ENCODE assay signal across 10 cellular contexts in genomic region chr9:71685394-71685793, GRCh38.
DNase-seq lines count a peak whose midpoint lies in the region; ATAC-seq and TF ChIP-seq lines count a peak whose summit lies in the region.
"Had no signal": no experiment of that assay in that cellular context is flagged by ENCODE, and none has a peak within 500 bp of the region (broad histone marks: within the 10 kb centered on the region; RNA-seq: fewer than 3 reads in every experiment).

No MANE protein-coding gene starts in this region.

- 46% methylated on average over 1 of the region's 1 CpG for WGBS in hepatocyte (ENCODE audit: low lambda C conversion rate, missing lambda C conversion rate)

- peak; percentile 9 to 20 for DNase-seq in activated CD8-positive, alpha-beta memory T cell treated with anti-CD3 and anti-CD28 coated beads for 4 hours (ENCODE audit: low read depth in 2 of 2)
- DNase-seq in activated CD8-positive, alpha-beta memory T cell treated with anti-CD3 and anti-CD28 coated beads, Interleukin-2, amount 50 U/mL, for 4 hours, result no peak
- DNase-seq in stimulated activated effector memory CD8-positive, alpha-beta T cell treated with anti-CD3 and anti-CD28 coated beads, Interleukin-12 subunit alpha, Interleukin-12 subunit beta, amount 100 ng/mL, for 72 hours (ENCODE audit: low spot score in 2 of 2), result no peak
- DNase-seq in hepatocyte (ENCODE audit: low spot score) (no peak), NCI-H1417 (lab: John Stamatoyannopoulos, UW) (no peak), type B pancreatic cell (ENCODE audit: extremely low spot score, unreplicated experiment) (no peak)
- DNase-seq: adrenal gland, C1 segment of cervical spinal cord had no signal

- H2AFZ ChIP-seq in KMS-11 (ENCODE audit: low read depth) (no peak overlapping the region), hepatocyte (no peak overlapping the region)

- H3K9me3 Mint-ChIP-seq in activated naive CD8-positive, alpha-beta T cell (ENCODE audit: low read depth), result no peaks in the 10 kb centered on the region
- no peaks in the 10 kb centered on the region for H3K9me3 Mint-ChIP-seq in stimulated activated effector memory CD8-positive, alpha-beta T cell treated with anti-CD3 and anti-CD28 coated beads, Interleukin-12 subunit alpha, Interleukin-12 subunit beta, amount 100 ng/mL, for 72 hours
- H3K9me3 Mint-ChIP-seq in type B pancreatic cell, result no peaks in the 10 kb centered on the region

- H3K4me1 Mint-ChIP-seq in activated naive CD8-positive, alpha-beta T cell (ENCODE audit: low read depth), result peaks cover 48% of the 10 kb centered on the region
- peaks cover 31% of the 10 kb centered on the region for H3K4me1 Mint-ChIP-seq in stimulated activated effector memory CD8-positive, alpha-beta T cell treated with anti-CD3 and anti-CD28 coated beads, Interleukin-12 subunit alpha, Interleukin-12 subunit beta, amount 100 ng/mL, for 72 hours
- peaks cover 29% of the 10 kb centered on the region for H3K4me1 Mint-ChIP-seq in type B pancreatic cell (ENCODE audit: unreplicated experiment)

- no peaks in the 10 kb centered on the region for H3K9me2 ChIP-seq in hepatocyte (replicated peaks; ENCODE audit: insufficient read depth)

- ATAC-seq in stimulated activated effector memory CD8-positive, alpha-beta T cell treated with anti-CD3 and anti-CD28 coated beads, Interleukin-12 subunit alpha, Interleukin-12 subunit beta, amount 100 ng/mL, for 72 hours, result peak; percentile 94

- H3K27me3 ChIP-seq in KMS-11 (ENCODE audit: insufficient read depth, low read depth) (no peaks in the 10 kb centered on the region), hepatocyte (no peaks in the 10 kb centered on the region)
- H3K27me3 ChIP-seq: adrenal gland had no signal

- H3K79me2 ChIP-seq in KMS-11 (ENCODE audit: insufficient read depth, low read depth) (no peaks in the 10 kb centered on the region), hepatocyte (no peaks in the 10 kb centered on the region)

- H3K36me3 Mint-ChIP-seq in activated naive CD8-positive, alpha-beta T cell, result peaks cover 24% of the 10 kb centered on the region
- peaks cover 87% of the 10 kb centered on the region for H3K36me3 Mint-ChIP-seq in stimulated activated effector memory CD8-positive, alpha-beta T cell treated with anti-CD3 and anti-CD28 coated beads, Interleukin-12 subunit alpha, Interleukin-12 subunit beta, amount 100 ng/mL, for 72 hours
- peaks cover 19% of the 10 kb centered on the region for H3K36me3 Mint-ChIP-seq in type B pancreatic cell

- no peak overlapping the region for H3K27ac ChIP-seq in KMS-11
- H3K27ac ChIP-seq in hepatocyte, result no peak overlapping the region
- H3K27ac ChIP-seq: adrenal gland had no signal

- H3K4me2 ChIP-seq in KMS-11 (peak overlapping the region; percentile 42; the same call in 1 of the 2 replicates), hepatocyte (no peak overlapping the region)

- H3K27me3 Mint-ChIP-seq in activated naive CD8-positive, alpha-beta T cell, result no peaks in the 10 kb centered on the region
- H3K27me3 Mint-ChIP-seq in type B pancreatic cell, result no peaks in the 10 kb centered on the region

- H3K27ac Mint-ChIP-seq in activated naive CD8-positive, alpha-beta T cell, result no peak overlapping the region
- H3K27ac Mint-ChIP-seq in stimulated activated effector memory CD8-positive, alpha-beta T cell treated with anti-CD3 and anti-CD28 coated beads, Interleukin-12 subunit alpha, Interleukin-12 subunit beta, amount 100 ng/mL, for 72 hours, result peak overlapping the region; percentile 81
- H3K27ac Mint-ChIP-seq in type B pancreatic cell, result no peak overlapping the region

- H3K4me1 ChIP-seq in KMS-11 (ENCODE audit: low read depth, poor library complexity, severe bottlenecking) (peaks cover 16% of the 10 kb centered on the region), hepatocyte (ENCODE audit: insufficient read depth) (peaks cover 25% of the 10 kb centered on the region)

- peak overlapping the region; percentile 55 for H3K4me3 Mint-ChIP-seq in activated naive CD8-positive, alpha-beta T cell
- peak overlapping the region; percentile 51 for H3K4me3 Mint-ChIP-seq in stimulated activated effector memory CD8-positive, alpha-beta T cell treated with anti-CD3 and anti-CD28 coated beads, Interleukin-12 subunit alpha, Interleukin-12 subunit beta, amount 100 ng/mL, for 72 hours
- H3K4me3 Mint-ChIP-seq in type B pancreatic cell, result no peak overlapping the region

- no peak overlapping the region for H3K4me3 ChIP-seq in KMS-11 (IDR thresholded peaks at IDR 0.05; ENCODE audit: insufficient read depth, low read depth, low read length)
- no peak overlapping the region for H3K4me3 ChIP-seq in hepatocyte
- H3K4me3 ChIP-seq: adrenal gland had no signal

- H4K20me1 ChIP-seq in KMS-11 (ENCODE audit: insufficient read depth) (no peaks in the 10 kb centered on the region), hepatocyte (ENCODE audit: insufficient read depth, poor library complexity, severe bottlenecking) (no peaks in the 10 kb centered on the region)

- TF ChIP-seq CTCF in KMS-11 (conservative IDR thresholded peaks at IDR 0.05; ENCODE audit: low read depth, low read length) (no peak), hepatocyte (IDR thresholded peaks at IDR 0.05; ENCODE audit: poor library complexity) (no peak), type B pancreatic cell (conservative IDR thresholded peaks at IDR 0.05) (no peak)

- no peaks in the 10 kb centered on the region for H3K9me3 ChIP-seq in hepatocyte (ENCODE audit: low read depth)
- H3K9me3 ChIP-seq: adrenal gland had no signal

- H3K36me3 ChIP-seq in KMS-11 (ENCODE audit: insufficient read depth) (no peaks in the 10 kb centered on the region), hepatocyte (replicated peaks; ENCODE audit: insufficient read depth, low read depth) (no peaks in the 10 kb centered on the region)

- no peak overlapping the region for H3K9ac ChIP-seq in KMS-11

Comparison
In these comparisons a context has a peak if more than half of its experiments do, and no peak if none do; other contexts are left out.
1. DNase-seq: peak in activated CD8-positive, alpha-beta memory T cell treated with anti-CD3 and anti-CD28 coated beads for 4 hours (2 of 2); none in activated CD8-positive, alpha-beta memory T cell treated with anti-CD3 and anti-CD28 coated beads, Interleukin-2, amount 50 U/mL, for 4 hours (single experiment), stimulated activated effector memory CD8-positive, alpha-beta T cell treated with anti-CD3 and anti-CD28 coated beads, Interleukin-12 subunit alpha, Interleukin-12 subunit beta, amount 100 ng/mL, for 72 hours (0 of 2), hepatocyte (single experiment), NCI-H1417 (0 of 3) and type B pancreatic cell (single experiment).